Comparison of ENCODE assay signal across 1 cellular context in the genomic region with DNA sequence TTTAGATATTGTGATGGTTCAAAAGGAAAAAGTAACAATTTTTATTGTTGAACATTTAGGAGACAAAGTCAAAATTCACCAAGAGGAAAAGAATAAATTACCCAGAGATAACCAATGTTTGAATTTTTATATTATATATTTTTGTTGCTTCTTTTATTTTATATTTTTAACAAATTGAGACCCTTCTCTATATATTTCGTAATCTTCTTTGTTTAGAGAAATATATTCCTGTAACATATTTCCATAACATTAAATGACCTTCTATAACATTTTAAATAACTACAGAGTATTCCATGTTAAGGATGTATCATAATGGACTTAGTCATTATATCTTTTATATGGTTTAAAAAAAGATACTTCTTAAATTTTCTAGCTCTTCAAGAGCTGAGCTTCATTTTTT.
TF ChIP-seq lines count a peak whose summit lies in the region.

No MANE protein-coding gene starts in this region.

TF ChIP-seq in GM23338, 12 proteins besides CTCF, POLR2A, EP300 and RAD21 (continued from another document):
- TF ChIP-seq ZNF462 (CRISPR knock-in tag; IDR thresholded peaks at IDR 0.05) (no peak), EZH2 (IDR thresholded peaks at IDR 0.05; ENCODE audit: low read depth, unreplicated experiment) (no peak), POLR2AphosphoS5 (IDR thresholded peaks at IDR 0.05; ENCODE audit: low read depth) (no peak), REST (IDR thresholded peaks at IDR 0.05; ENCODE audit: unreplicated experiment) (no peak), JUNB (IDR thresholded peaks at IDR 0.05; ENCODE audit: unreplicated experiment) (no peak), ZNF331 (CRISPR knock-in tag; IDR thresholded peaks at IDR 0.05; ENCODE audit: low read depth) (no peak), ZNF114 (CRISPR knock-in tag; IDR thresholded peaks at IDR 0.05) (no peak), EZH2phosphoT487 (IDR thresholded peaks at IDR 0.05; ENCODE audit: unreplicated experiment) (no peak), NANOG (IDR thresholded peaks at IDR 0.05; ENCODE audit: borderline replicate concordance) (no peak)
- TF ChIP-seq, protein P1, sequence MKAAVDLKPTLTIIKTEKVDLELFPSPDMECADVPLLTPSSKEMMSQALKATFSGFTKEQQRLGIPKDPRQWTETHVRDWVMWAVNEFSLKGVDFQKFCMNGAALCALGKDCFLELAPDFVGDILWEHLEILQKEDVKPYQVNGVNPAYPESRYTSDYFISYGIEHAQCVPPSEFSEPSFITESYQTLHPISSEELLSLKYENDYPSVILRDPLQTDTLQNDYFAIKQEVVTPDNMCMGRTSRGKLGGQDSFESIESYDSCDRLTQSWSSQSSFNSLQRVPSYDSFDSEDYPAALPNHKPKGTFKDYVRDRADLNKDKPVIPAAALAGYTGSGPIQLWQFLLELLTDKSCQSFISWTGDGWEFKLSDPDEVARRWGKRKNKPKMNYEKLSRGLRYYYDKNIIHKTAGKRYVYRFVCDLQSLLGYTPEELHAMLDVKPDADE (IDR thresholded peaks at IDR 0.05) = no peak
